In the genomic region with DNA sequence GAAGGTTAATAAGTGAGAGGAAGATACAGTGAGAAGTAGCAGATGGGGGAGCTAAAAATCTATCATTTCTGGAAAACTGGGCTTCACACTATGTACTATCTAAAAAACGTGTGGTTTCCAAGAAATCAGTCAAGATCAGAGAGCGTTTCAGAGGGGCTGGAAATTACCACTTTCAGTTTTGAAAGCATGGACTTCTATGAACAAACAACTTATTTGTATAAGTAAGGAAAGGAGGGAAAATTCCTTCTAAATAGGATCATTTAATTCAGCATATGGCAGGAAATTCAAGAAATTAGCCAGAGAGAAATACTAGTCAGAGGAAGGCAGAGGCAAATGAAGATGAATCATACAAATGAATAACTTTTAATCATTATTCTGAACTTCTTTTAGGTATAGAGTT, we compare ENCODE assay signal across 17 cellular contexts. TPM values are rescaled to one million over a fixed set of nuclear protein-coding genes. Genes with fewer than 3 reads are reported as not detected.
DNase-seq lines count a peak whose midpoint lies in the region; ATAC-seq, FAIRE-seq and TF ChIP-seq lines count a peak whose summit lies in the region.
"Had no signal": no experiment of that assay in that cellular context is flagged by ENCODE, and none has a peak within 500 bp of the region (broad histone marks: within the 10 kb centered on the region; RNA-seq: fewer than 3 reads in every experiment).

No MANE protein-coding gene starts in this region.

- no peak overlapping the region for H2BK120ac ChIP-seq in IMR-90 (ENCODE audit: low read depth, low read length)
- H2BK120ac ChIP-seq in mesenchymal stem cell (ENCODE audit: low read depth, low read length) = no peak overlapping the region

- H2BK12ac ChIP-seq in mesenchymal stem cell (ENCODE audit: low read length in 2 of 2) = no peak overlapping the region

- no peak for FAIRE-seq in A549 (lab: Jason Lieb, UNC)
- FAIRE-seq: D721Med, H1, urothelium cell line had no signal

- POLR2A ChIA-PET in A549 (lab: Yijun Ruan, JAX) (no interaction called here), IMR-90 (lab: Charles Lee; ENCODE audit: unreplicated experiment) (interaction anchor here (0.5 kb wide), 1 partner anchor 177 kb away, joined by 16 read pairs; no protein-coding TSS in a partner anchor)

- ATAC-seq in A549 (no peak), IMR-90 (ENCODE audit: low read depth) (0 out of 2 replicates have a peak, but pooled peaks have one; percentile 19)
- ATAC-seq: right cardiac atrium had no signal

- dilution Hi-C loops in IMR-90 (cut with HindIII; ENCODE audit: low sequenced_read_pairs, unreplicated experiment) = no loop called here

- H3K4me2 ChIP-seq in A549 (peak overlapping the region; percentile 51), IMR-90 (ENCODE audit: low read depth, low read length) (peak overlapping the region; percentile 45; the same call in 1 of the 2 replicates), mesenchymal stem cell (ENCODE audit: low read length, poor library complexity, severe bottlenecking) (no peak overlapping the region)

- H4K5ac ChIP-seq in IMR-90 (ENCODE audit: low read depth, low read length) = no peak overlapping the region; the same call in 1 of the 2 replicates

- H3K36me3 ChIP-seq in IMR-90 (ENCODE audit: control insufficient read depth, insufficient read depth, low read length) = peaks cover 16% of the 10 kb centered on the region
- H3K36me3 ChIP-seq in mesenchymal stem cell (ENCODE audit: control insufficient read depth in 1 of 2, insufficient read depth in 2 of 2, low read depth in 1 of 2, low read length in 2 of 2) = peaks cover 0 to 24% of the 10 kb centered on the region in 2 experiments

- CTCF ChIA-PET in A549 (lab: Yijun Ruan, JAX) = no interaction called here
- CTCF ChIA-PET in IMR-90 (lab: Yijun Ruan, JAX) = no interaction called here

- H3K56ac ChIP-seq in IMR-90 (ENCODE audit: extremely low read depth, insufficient read depth, low read length) = no peak overlapping the region

- no peak overlapping the region for H2AK9ac ChIP-seq in IMR-90 (replicated peaks; ENCODE audit: low read depth, low read length, poor library complexity)

- no peak for DNase-seq in A549 (ENCODE audit: low read depth in 1 of 2, low spot score in 1 of 2)
- DNase-seq in IMR-90 = peak; percentile 60
- DNase-seq in dedifferentiated amniotic fluid mesenchymal stem cell (ENCODE audit: extremely low spot score) = peak; percentile 40
- DNase-seq in mesenchymal stem cell = peak; percentile 19
- no peak for DNase-seq in lower leg skin (ENCODE audit: low spot score in 2 of 2)
- no peak for DNase-seq in DMS53 (lab: John Stamatoyannopoulos, UW)
- DNase-seq in NCI-H2029 (lab: John Stamatoyannopoulos, UW) = no peak
- DNase-seq in H4 (ENCODE audit: low spot score) = no peak
- DNase-seq: activated B cell treated with CpG ODN at 0.5 μM for 24 hours; activated naive CD4-positive, alpha-beta T cell treated with anti-CD3 and anti-CD28 coated beads, Interleukin-2, amount 10 ng/mL, durations not matched to agents 7 days and 5 days; naive B cell; NCI-H345; right cardiac atrium; stimulated activated CD4-positive, alpha-beta T cell treated with anti-CD3 and anti-CD28 coated beads, Interleukin-4, amount 100 ng/mL, for 4 hours had no signal

- H3K27ac ChIP-seq in A549 (no peak overlapping the region), IMR-90 (ENCODE audit: insufficient read depth, low read length) (no peak overlapping the region), mesenchymal stem cell (ENCODE audit: low read length, poor library complexity, severe bottlenecking) (no peak overlapping the region)

- TF ChIP-seq RAD21 in A549 (conservative IDR thresholded peaks at IDR 0.05 in 1 of 2, IDR thresholded peaks at IDR 0.05 in 1 of 2) = no peak
- no peak for TF ChIP-seq RAD21 in IMR-90 (IDR thresholded peaks at IDR 0.05; ENCODE audit: low read length)

- no peak overlapping the region for H3K4ac ChIP-seq in IMR-90 (ENCODE audit: low read depth, low read length)
- no peak overlapping the region for H3K4ac ChIP-seq in mesenchymal stem cell (ENCODE audit: low read depth in 1 of 2, low read length in 2 of 2)

- no peak overlapping the region for H2AK5ac ChIP-seq in IMR-90 (ENCODE audit: low read depth, low read length)
- no peak overlapping the region for H2AK5ac ChIP-seq in mesenchymal stem cell (ENCODE audit: low read length, severe bottlenecking)

- no peak overlapping the region for H3K9ac ChIP-seq in IMR-90 (ENCODE audit: low read depth, low read length)
- peak overlapping the region; percentile 7 for H3K9ac ChIP-seq in mesenchymal stem cell (ENCODE audit: low read length)

- H3K18ac ChIP-seq in IMR-90 (ENCODE audit: low read depth, low read length) (peak overlapping the region; percentile 7), mesenchymal stem cell (ENCODE audit: low read depth in 1 of 2, low read length in 2 of 2) (no peak overlapping the region)

- H3K9me3 ChIP-seq in A549 (no peaks in the 10 kb centered on the region), IMR-90 (ENCODE audit: control insufficient read depth, insufficient read depth, low read length) (no peaks in the 10 kb centered on the region), mesenchymal stem cell (ENCODE audit: control insufficient read depth, low read length) (no peaks in the 10 kb centered on the region)

- H2BK5ac ChIP-seq in IMR-90 (ENCODE audit: low read depth, low read length, poor library complexity, severe bottlenecking) (peak overlapping the region; percentile 1), mesenchymal stem cell (ENCODE audit: low read depth, low read length, poor library complexity, severe bottlenecking) (no peak overlapping the region)

- H3K79me1 ChIP-seq in IMR-90 (ENCODE audit: low read depth in 1 of 2, low read length in 2 of 2) (peaks cover 21 to 58% of the 10 kb centered on the region in 2 experiments), mesenchymal stem cell (replicated peaks; ENCODE audit: low read length, poor library complexity, severe bottlenecking) (peaks cover 10% of the 10 kb centered on the region)

- TF ChIP-seq EP300 in A549 (IDR thresholded peaks at IDR 0.05) = no peak

- H4K20me1 ChIP-seq in IMR-90 (ENCODE audit: insufficient read depth, low read length) = peaks cover 10% of the 10 kb centered on the region

- no peak overlapping the region for H4K91ac ChIP-seq in IMR-90 (ENCODE audit: insufficient read depth, low read depth, low read length)
- no peak overlapping the region for H4K91ac ChIP-seq in mesenchymal stem cell (ENCODE audit: low read length)

- no peak overlapping the region for H3K14ac ChIP-seq in IMR-90 (replicated peaks; ENCODE audit: low read depth, low read length)
- H3K14ac ChIP-seq in mesenchymal stem cell (ENCODE audit: low read length in 2 of 2) = no peak overlapping the region

- no peak overlapping the region for H2BK15ac ChIP-seq in IMR-90 (ENCODE audit: low read depth, low read length)
- H2BK15ac ChIP-seq in mesenchymal stem cell (ENCODE audit: low read depth, poor library complexity, severe bottlenecking) = no peak overlapping the region

- H3K4me3 ChIP-seq in A549 = no peak overlapping the region
- no peak overlapping the region for H3K4me3 ChIP-seq in IMR-90 (ENCODE audit: insufficient read depth, low read depth, low read length)
- peak overlapping the region in 1 of 2 experiments; percentile 10 for H3K4me3 ChIP-seq in mesenchymal stem cell (ENCODE audit: insufficient read depth in 1 of 2, low read depth in 1 of 2, low read length in 2 of 2)
- H3K4me3 ChIP-seq in lower leg skin (ENCODE audit: low read depth, poor library complexity, severe bottlenecking) = no peak overlapping the region

- WGBS in A549 (ENCODE audit: missing lambda C conversion rate) = 50% methylated on average over 2 of the region's 2 CpGs
- no CpG with 5 or more reads among the region's 2 CpGs for WGBS in IMR-90 (ENCODE audit: extremely low coverage in 2 of 2, insufficient read length in 1 of 2), 2 experiments
- 60% methylated on average over 1 of the region's 2 CpGs for whole genome bisulfite sequencing in mesenchymal stem cell
- 58 to 67% methylated on average over 2 of the region's 2 CpGs for WGBS in lower leg skin, 2 donors

- H2BK20ac ChIP-seq in IMR-90 (ENCODE audit: low read depth, low read length) = no peak overlapping the region

- in situ Hi-C loops in IMR-90 (cut with MboI; ENCODE audit: low sequenced_read_pairs) = no loop called here

- H3K23ac ChIP-seq in IMR-90 (ENCODE audit: low read depth, low read length) (no peak overlapping the region), mesenchymal stem cell (ENCODE audit: low read length in 2 of 2) (no peak overlapping the region)

- H3K27me3 ChIP-seq in IMR-90 (ENCODE audit: control insufficient read depth, insufficient read depth, low read length) (no peaks in the 10 kb centered on the region), mesenchymal stem cell (ENCODE audit: control insufficient read depth in 1 of 2, insufficient read depth in 1 of 2, low read length in 2 of 2) (no peaks in the 10 kb centered on the region)

- no peak overlapping the region for H4K8ac ChIP-seq in IMR-90 (ENCODE audit: low read depth in 2 of 2, low read length in 2 of 2)
- H4K8ac ChIP-seq in mesenchymal stem cell (ENCODE audit: low read length) = no peak overlapping the region

- H3K4me1 ChIP-seq in A549 = peaks cover 22% of the 10 kb centered on the region
- peaks cover 5% of the 10 kb centered on the region; the same call in 1 of the 2 replicates for H3K4me1 ChIP-seq in IMR-90 (ENCODE audit: control insufficient read depth, insufficient read depth, low read length)
- peaks cover 5% of the 10 kb centered on the region for H3K4me1 ChIP-seq in mesenchymal stem cell (ENCODE audit: control insufficient read depth, insufficient read depth, low read depth, low read length)

- H3K9me1 ChIP-seq in IMR-90 (ENCODE audit: insufficient read depth, low read length) = peaks cover 3% of the 10 kb centered on the region

- no peak overlapping the region for H2AFZ ChIP-seq in IMR-90 (replicated peaks; ENCODE audit: low read length, poor library complexity)
- H2AFZ ChIP-seq in mesenchymal stem cell (ENCODE audit: low read depth, low read length) = no peak overlapping the region

- BruUV-seq in IMR-90 (replicated peaks; lab: Mats Ljungman, UMichigan) = no TSS peak

- no peak for TF ChIP-seq POLR2A in A549 (IDR thresholded peaks at IDR 0.05; ENCODE audit: low read length)
- TF ChIP-seq POLR2A in IMR-90 (IDR thresholded peaks at IDR 0.05; ENCODE audit: low read depth, low read length) = no peak; the same call in 1 of the 2 replicates
- TF ChIP-seq POLR2A in lower leg skin (IDR thresholded peaks at IDR 0.05) = no peak

- intact Hi-C loops in IMR-90 (cut with micrococcal nuclease) = no loop called here
- intact Hi-C loops in lower leg skin (cut with DNase I; ENCODE audit: low total_unique reads) = no loop called here

- TF ChIP-seq CTCF in A549 (IDR thresholded peaks at IDR 0.05) (no peak), IMR-90 (conservative IDR thresholded peaks at IDR 0.05; ENCODE audit: low read depth, low read length) (no peak), lower leg skin (IDR thresholded peaks at IDR 0.05) (no peak)

RNA-seq across cellular contexts. Expression of a gene that starts 11.3 kb away (rescaled TPM):
- polyA plus RNA-seq in A549 (2011; rRNA removed) (0.50 and 0.74 TPM in 2 replicates), A549 (2017; fragmentation: RNase III; extraction: RNeasy Plus Mini Kit Qiagen cat#74134 plus additional on column Dnase treatment) (0.63 to 0.68 TPM (median 0.67 TPM) in 3 replicates), IMR-90 (2012; rRNA removed) (236 and 253 TPM in 2 replicates)
- 0.04 and 0.12 TPM in 2 replicates for polyA plus RNA-seq in A549 (2012; cell fraction: cytosol; rRNA removed)
- polyA plus RNA-seq in A549 (2012; cell fraction: nucleus; rRNA removed) = 0.31 and 0.36 TPM in 2 replicates
- polyA minus RNA-seq in A549 (2011; rRNA and poly(A)+ RNA removed) = 0.70 and 1.1 TPM in 2 replicates
- total RNA-seq in IMR-90 (2012; rRNA removed) (170 and 192 TPM in 2 replicates), lower leg skin (10 to 100 TPM in 2 of 4 donors, 1 to 10 TPM in 2; 4.8 to 47.0 (median 17.3) TPM)
- polyA plus RNA-seq in IMR-90 (2012; cell fraction: cytosol; rRNA removed) = 158 and 229 TPM in 2 replicates
- polyA plus RNA-seq in IMR-90 (2012; cell fraction: nucleus; rRNA removed; ENCODE audit: low replicate concordance) = 320 and 374 TPM in 2 replicates
- 32.2 TPM for polyA plus RNA-seq in mesenchymal stem cell (2013, experiment 1 of 2)
- polyA plus RNA-seq in mesenchymal stem cell (2013, experiment 2 of 2) = 29.1 TPM
- total RNA-seq in H4 (2014; rRNA removed; shearing (Covaris generic)) = 45.0 and 45.9 TPM in 2 replicates
- total RNA-seq: activated B cell treated with CpG ODN at 0.5 μM for 24 hours had no signal

Comparison
In these comparisons a context has a peak if more than half of its experiments do, and no peak if none do; other contexts are left out.
1. DNase-seq: peak in IMR-90 (single experiment), dedifferentiated amniotic fluid mesenchymal stem cell (single experiment) and mesenchymal stem cell (single experiment); none in A549 (0 of 2), lower leg skin (0 of 2), DMS53 (single experiment), NCI-H2029 (single experiment) and H4 (single experiment).